In genomic region chr2:177148477-177149154, GRCh38 we compare ENCODE assay signal across 8 cellular contexts.
A peak's percentile ranks its signal among the peaks of the same experiment; 100 is the strongest.
DNase-seq lines count a peak whose midpoint lies in the region; ATAC-seq and TF ChIP-seq lines count a peak whose summit lies in the region.

No MANE protein-coding gene starts in this region.

- H3K4me1 ChIP-seq in iPS DF 6.9 (ENCODE audit: control insufficient read depth, insufficient read depth, low read length) (no peaks in the 10 kb centered on the region), skeletal muscle satellite cell (ENCODE audit: control insufficient read depth, insufficient read depth, low read length) (peaks cover 3% of the 10 kb centered on the region)

- TF ChIP-seq POLR2A in GM18505 (IDR thresholded peaks at IDR 0.05; ENCODE audit: borderline replicate concordance, extremely low read depth, insufficient read depth, insufficient read length) = no peak

- WGBS in iPS DF 6.9 (ENCODE audit: insufficient coverage, insufficient read length) = no CpG with 5 or more reads among the region's 25 CpGs

- DNase-seq in NCI-H187 treated with DMSO at 0.1 percent for 48 hours (lab: John Stamatoyannopoulos, UW) (peak; percentile 7), T-helper 9 cell (peak; percentile 65), astrocyte of the hippocampus (ENCODE audit: low read depth, low spot score) (peak; percentile 88), iPS DF 6.9 (ENCODE audit: low read depth, low spot score) (peak; percentile 82), middle frontal gyrus (ENCODE audit: extremely low spot score, low spot score) (no peak)

- no peaks in the 10 kb centered on the region for H3K36me3 ChIP-seq in iPS DF 6.9 (ENCODE audit: control insufficient read depth, insufficient read depth, low read length)
- no peaks in the 10 kb centered on the region for H3K36me3 ChIP-seq in skeletal muscle satellite cell (ENCODE audit: insufficient read depth, low read length)

- H3K27me3 ChIP-seq in iPS DF 6.9 (ENCODE audit: control insufficient read depth, insufficient read depth, low read length) = no peaks in the 10 kb centered on the region
- H3K27me3 ChIP-seq in skeletal muscle satellite cell (ENCODE audit: control insufficient read depth, insufficient read depth, low read length) = peaks cover 30% of the 10 kb centered on the region

- no peak overlapping the region for H3K9ac ChIP-seq in skeletal muscle satellite cell (ENCODE audit: low read depth, low read length)

- ATAC-seq in GM18505 (IDR thresholded peaks at IDR 0.05; ENCODE audit: unreplicated experiment) = peak; percentile 81
- peak; percentile 87 for ATAC-seq in HG02943 (IDR thresholded peaks at IDR 0.05; ENCODE audit: low read depth, unreplicated experiment)

- peak overlapping the region; percentile 32; the same call in 1 of the 2 replicates for H3K4me3 ChIP-seq in iPS DF 6.9 (ENCODE audit: low read length)
- H3K4me3 ChIP-seq in skeletal muscle satellite cell (ENCODE audit: low read length) = peak overlapping the region; percentile 67

- H3K27ac ChIP-seq in iPS DF 6.9 (ENCODE audit: low read length) = no peak overlapping the region

- peak overlapping the region; percentile 89 for H3K4me2 ChIP-seq in skeletal muscle satellite cell (ENCODE audit: low read length)

- H3K9me3 ChIP-seq in iPS DF 6.9 (ENCODE audit: control insufficient read depth, insufficient read depth, low read length) (no peaks in the 10 kb centered on the region), skeletal muscle satellite cell (replicated peaks; ENCODE audit: low read length) (no peaks in the 10 kb centered on the region)
